ENCODE assay signal across 10 cellular contexts in the genomic region with DNA sequence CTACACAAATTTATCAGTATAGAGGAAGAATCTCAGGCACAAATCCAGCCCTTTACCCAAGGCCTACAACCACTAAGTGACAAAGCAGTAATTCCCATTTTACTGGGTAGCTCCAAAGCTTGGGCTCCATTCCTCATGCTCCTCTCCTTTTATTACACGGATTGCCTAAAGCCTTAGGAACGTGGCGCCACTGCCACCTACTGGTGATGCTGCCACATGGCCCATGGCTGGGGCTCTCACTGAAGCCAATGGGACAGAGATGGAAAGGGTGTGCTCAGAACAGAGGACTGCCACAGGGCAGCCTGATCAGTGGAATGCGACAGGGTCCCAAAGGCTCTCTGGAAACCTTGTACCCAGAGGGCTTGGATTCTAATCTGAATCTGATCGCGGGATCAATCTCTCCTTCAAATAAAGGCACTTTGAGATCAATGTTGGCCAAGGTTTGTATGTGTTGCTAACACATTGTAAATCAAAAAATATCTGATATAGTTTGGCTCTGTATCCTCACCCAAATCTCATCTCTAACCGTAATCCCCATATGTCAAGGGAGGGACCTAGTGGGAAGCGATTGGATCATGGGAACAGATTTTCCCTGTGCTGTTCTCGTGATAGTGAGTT. TPM values are rescaled to one million over a fixed set of nuclear protein-coding genes. Genes with fewer than 3 reads are reported as not detected.
DNase-seq lines count a peak whose midpoint lies in the region; ATAC-seq and TF ChIP-seq lines count a peak whose summit lies in the region.
"Had no signal": no experiment of that assay in that cellular context is flagged by ENCODE, and none has a peak within 500 bp of the region (broad histone marks: within the 10 kb centered on the region; RNA-seq: fewer than 3 reads in every experiment).

No MANE protein-coding gene starts in this region.

- H3K27ac ChIP-seq in colonic mucosa: no peak overlapping the region
- H3K27ac ChIP-seq in liver (ENCODE audit: low read depth in 1 of 2, low read length in 2 of 2): no peak overlapping the region
- H3K27ac ChIP-seq: BLaER1 treated with 17β-estradiol and CSF1 and Interleukin-3, amounts not matched to agents 10 nM and 100 nM had no signal

- H3K9ac ChIP-seq in colonic mucosa (ENCODE audit: low read depth in 2 of 2, low read length in 2 of 2) (no peak overlapping the region), liver (ENCODE audit: low read depth in 1 of 2, low read length in 2 of 2) (no peak overlapping the region)
- H3K9ac ChIP-seq: BLaER1 treated with 17β-estradiol and CSF1 and Interleukin-3, amounts not matched to agents 10 nM and 100 nM had no signal

- H3K27me3 ChIP-seq in colonic mucosa (no peaks in the 10 kb centered on the region), liver (ENCODE audit: control insufficient read depth in 4 of 4, insufficient read depth in 4 of 4, low read length in 3 of 4) (peaks cover 0 to 3% (median 0%) of the 10 kb centered on the region in 4 donors)
- H3K27me3 ChIP-seq: BLaER1 treated with 17β-estradiol and CSF1 and Interleukin-3, amounts not matched to agents 10 nM and 100 nM had no signal

- H3K4me1 ChIP-seq in colonic mucosa: no peaks in the 10 kb centered on the region
- no peaks in the 10 kb centered on the region for H3K4me1 ChIP-seq in liver (ENCODE audit: control insufficient read depth in 4 of 4, insufficient read depth in 4 of 4, low read length in 3 of 4)

- DNase-seq in NCI-H146 (lab: John Stamatoyannopoulos, UW): peak; percentile 60
- no peak for DNase-seq in NCI-H146 treated with DMSO at 0.1 percent for 48 hours (lab: John Stamatoyannopoulos, UW; ENCODE audit: unreplicated experiment)
- peak; percentile 30 for DNase-seq in NCI-H526 treated with DMSO at 0.1 percent for 48 hours (lab: John Stamatoyannopoulos, UW)
- DNase-seq in activated CD4-positive, alpha-beta T cell treated with anti-CD3 and anti-CD28 coated beads, Interleukin-2, amount 10 ng/mL, durations not matched to agents 24 days and 14 days: peak; percentile 93
- peak; percentile 87 for DNase-seq in colonic mucosa
- DNase-seq in stimulated activated CD4-positive, alpha-beta T cell treated with anti-CD3 and anti-CD28 coated beads, TNF-alpha, amount 100 ng/mL, for 1 hour (ENCODE audit: low read depth in 3 of 3, low spot score in 1 of 3): peak; percentile 20 to 71 (median 57)

- H3K27ac Mint-ChIP-seq in activated CD4-positive, alpha-beta T cell treated with anti-CD3 and anti-CD28 coated beads, Interleukin-2, amount 10 ng/mL, durations not matched to agents 24 days and 14 days: no peak overlapping the region

- TF ChIP-seq CTCF in colonic mucosa (IDR thresholded peaks at IDR 0.05) (peak; percentile 95), liver (IDR thresholded peaks at IDR 0.05; ENCODE audit: low read depth, low read length, missing input control) (peak; percentile 97)

- peak; percentile 98 to 99 for TF ChIP-seq RAD21 in liver (IDR thresholded peaks at IDR 0.05)

- H3K36me3 Mint-ChIP-seq in activated CD4-positive, alpha-beta T cell treated with anti-CD3 and anti-CD28 coated beads, Interleukin-2, amount 10 ng/mL, durations not matched to agents 24 days and 14 days (ENCODE audit: low read depth): no peaks in the 10 kb centered on the region

- H3K4me1 Mint-ChIP-seq in activated CD4-positive, alpha-beta T cell treated with anti-CD3 and anti-CD28 coated beads, Interleukin-2, amount 10 ng/mL, durations not matched to agents 24 days and 14 days: no peaks in the 10 kb centered on the region

- H3K36me3 ChIP-seq in colonic mucosa (no peaks in the 10 kb centered on the region), liver (ENCODE audit: control insufficient read depth in 4 of 4, insufficient read depth in 3 of 4, low read depth in 1 of 4, low read length in 3 of 4) (no peaks in the 10 kb centered on the region)
- H3K36me3 ChIP-seq: BLaER1 treated with 17β-estradiol and CSF1 and Interleukin-3, amounts not matched to agents 10 nM and 100 nM had no signal

- no peak overlapping the region for H3K4me3 ChIP-seq in colonic mucosa
- no peak overlapping the region for H3K4me3 ChIP-seq in liver (ENCODE audit: low read depth in 1 of 3, low read length in 3 of 3)
- H3K4me3 ChIP-seq: BLaER1 treated with 17β-estradiol and CSF1 and Interleukin-3, amounts not matched to agents 10 nM and 100 nM had no signal

- peak; percentile 80 for ATAC-seq in HG03280 (IDR thresholded peaks at IDR 0.05; ENCODE audit: unreplicated experiment)

- H3K9me3 Mint-ChIP-seq in activated CD4-positive, alpha-beta T cell treated with anti-CD3 and anti-CD28 coated beads, Interleukin-2, amount 10 ng/mL, durations not matched to agents 24 days and 14 days: no peaks in the 10 kb centered on the region

- no peak overlapping the region for H3K4me3 Mint-ChIP-seq in activated CD4-positive, alpha-beta T cell treated with anti-CD3 and anti-CD28 coated beads, Interleukin-2, amount 10 ng/mL, durations not matched to agents 24 days and 14 days

- no peaks in the 10 kb centered on the region for H3K9me3 ChIP-seq in colonic mucosa
- no peaks in the 10 kb centered on the region for H3K9me3 ChIP-seq in liver (ENCODE audit: control insufficient read depth in 4 of 4, low read length in 3 of 4)
- H3K9me3 ChIP-seq: BLaER1 treated with 17β-estradiol and CSF1 and Interleukin-3, amounts not matched to agents 10 nM and 100 nM had no signal

- 24% methylated on average over 9 of the region's 9 CpGs for WGBS in liver

- intact Hi-C loops in activated CD4-positive, alpha-beta T cell treated with anti-CD3 and anti-CD28 coated beads, Interleukin-2, amount 10 ng/mL, durations not matched to agents 24 days and 14 days (cut with micrococcal nuclease): loop anchor here (1.0 to 10.0 kb wide), 4 partner anchors 197 to 1859 kb away; no protein-coding TSS in a partner anchor
- intact Hi-C loops in colonic mucosa (cut with DNase I): loop anchor here (1.0 kb wide), 1 partner anchor 197 kb away; no protein-coding TSS in a partner anchor

- H3K27me3 Mint-ChIP-seq in activated CD4-positive, alpha-beta T cell treated with anti-CD3 and anti-CD28 coated beads, Interleukin-2, amount 10 ng/mL, durations not matched to agents 24 days and 14 days: peaks cover 7% of the 10 kb centered on the region

TF ChIP-seq in liver, 16 proteins besides CTCF, POLR2A, EP300 and RAD21 (continues in another document):
- TF ChIP-seq TAF1 (conservative IDR thresholded peaks at IDR 0.05) (no peak), HNF4A (conservative IDR thresholded peaks at IDR 0.05) (no peak), FOXA2 (IDR thresholded peaks at IDR 0.05) (no peak), HNF4G (IDR thresholded peaks at IDR 0.05) (no peak), YY1 (IDR thresholded peaks at IDR 0.05) (no peak), RXRA (IDR thresholded peaks at IDR 0.05) (no peak), NR2F2 (IDR thresholded peaks at IDR 0.05) (no peak), FOXA1 (IDR thresholded peaks at IDR 0.05) (no peak), GABPA (IDR thresholded peaks at IDR 0.05 in 1 of 2, conservative IDR thresholded peaks at IDR 0.05 in 1 of 2) (no peak)
- TF ChIP-seq, protein P1, sequence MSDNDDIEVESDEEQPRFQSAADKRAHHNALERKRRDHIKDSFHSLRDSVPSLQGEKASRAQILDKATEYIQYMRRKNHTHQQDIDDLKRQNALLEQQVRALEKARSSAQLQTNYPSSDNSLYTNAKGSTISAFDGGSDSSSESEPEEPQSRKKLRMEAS (IDR thresholded peaks at IDR 0.05): no peak
- TF ChIP-seq, protein P2, sequence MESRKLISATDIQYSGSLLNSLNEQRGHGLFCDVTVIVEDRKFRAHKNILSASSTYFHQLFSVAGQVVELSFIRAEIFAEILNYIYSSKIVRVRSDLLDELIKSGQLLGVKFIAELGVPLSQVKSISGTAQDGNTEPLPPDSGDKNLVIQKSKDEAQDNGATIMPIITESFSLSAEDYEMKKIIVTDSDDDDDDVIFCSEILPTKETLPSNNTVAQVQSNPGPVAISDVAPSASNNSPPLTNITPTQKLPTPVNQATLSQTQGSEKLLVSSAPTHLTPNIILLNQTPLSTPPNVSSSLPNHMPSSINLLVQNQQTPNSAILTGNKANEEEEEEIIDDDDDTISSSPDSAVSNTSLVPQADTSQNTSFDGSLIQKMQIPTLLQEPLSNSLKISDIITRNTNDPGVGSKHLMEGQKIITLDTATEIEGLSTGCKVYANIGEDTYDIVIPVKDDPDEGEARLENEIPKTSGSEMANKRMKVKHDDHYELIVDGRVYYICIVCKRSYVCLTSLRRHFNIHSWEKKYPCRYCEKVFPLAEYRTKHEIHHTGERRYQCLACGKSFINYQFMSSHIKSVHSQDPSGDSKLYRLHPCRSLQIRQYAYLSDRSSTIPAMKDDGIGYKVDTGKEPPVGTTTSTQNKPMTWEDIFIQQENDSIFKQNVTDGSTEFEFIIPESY (IDR thresholded peaks at IDR 0.05): no peak
- TF ChIP-seq, protein P3, sequence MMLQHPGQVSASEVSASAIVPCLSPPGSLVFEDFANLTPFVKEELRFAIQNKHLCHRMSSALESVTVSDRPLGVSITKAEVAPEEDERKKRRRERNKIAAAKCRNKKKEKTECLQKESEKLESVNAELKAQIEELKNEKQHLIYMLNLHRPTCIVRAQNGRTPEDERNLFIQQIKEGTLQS (IDR thresholded peaks at IDR 0.05): no peak

RNA-seq across cellular contexts. Expression of a gene that starts 33.5 kb away (rescaled TPM):
- total RNA-seq in activated CD4-positive, alpha-beta T cell treated with anti-CD3 and anti-CD28 coated beads, Interleukin-2, amount 10 ng/mL, durations not matched to agents 24 days and 14 days: not detected in 2 replicates
- not detected for total RNA-seq in colonic mucosa
- not detected for total RNA-seq in liver
- polyA plus RNA-seq in liver: not detected
- total RNA-seq: urinary bladder had no signal
- polyA plus RNA-seq: urinary bladder had no signal

RNA-seq across cellular contexts. Expression of a gene that starts 58.5 kb away (rescaled TPM):
- total RNA-seq in activated CD4-positive, alpha-beta T cell treated with anti-CD3 and anti-CD28 coated beads, Interleukin-2, amount 10 ng/mL, durations not matched to agents 24 days and 14 days: 0.68 and 0.80 TPM in 2 replicates
- 10 to 100 TPM; 74.2 to 98.0 TPM for total RNA-seq in colonic mucosa
- total RNA-seq in liver: 10 to 100 TPM in 1 of 2 donors, 1 to 10 TPM in 1; 2.3 to 41.8 TPM
- polyA plus RNA-seq in liver: 10 to 100 TPM; 14.1 to 15.1 TPM
